In the genomic region with DNA sequence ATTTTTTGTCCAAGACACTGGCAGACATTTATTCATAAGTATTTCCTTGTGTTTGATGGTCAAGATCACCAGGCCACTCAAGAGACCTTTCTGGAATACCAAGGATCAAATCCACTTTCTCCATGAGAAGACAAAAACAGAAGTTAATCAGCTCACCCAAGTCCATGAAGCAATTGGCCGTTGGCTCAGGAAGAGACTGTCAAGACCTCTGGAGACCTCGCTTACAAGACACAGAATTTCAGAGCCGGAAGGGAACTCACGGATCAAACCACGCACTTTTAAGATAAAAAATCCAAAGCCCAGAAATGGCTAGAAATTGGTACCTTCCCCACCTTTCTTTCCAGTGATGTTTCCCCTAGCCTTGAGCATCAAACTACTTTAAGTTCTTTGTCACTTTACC, we compare ENCODE assay signal across 10 cellular contexts. TPM values are rescaled to one million over a fixed set of nuclear protein-coding genes. Genes with fewer than 3 reads are reported as not detected.
DNase-seq lines count a peak whose midpoint lies in the region; ATAC-seq, FAIRE-seq and TF ChIP-seq lines count a peak whose summit lies in the region.
"Had no signal": no experiment of that assay in that cellular context is flagged by ENCODE, and none has a peak within 500 bp of the region (broad histone marks: within the 10 kb centered on the region; RNA-seq: fewer than 3 reads in every experiment).

No MANE protein-coding gene starts in this region.

- FAIRE-seq in HTR-8/SVneo (lab: Jason Lieb, UNC) = no peak
- FAIRE-seq: HepG2 had no signal

- H3K27me3 ChIP-seq in RWPE2 (ENCODE audit: insufficient read depth, poor library complexity, severe bottlenecking) (no peaks in the 10 kb centered on the region), esophagus squamous epithelium (no peaks in the 10 kb centered on the region), testis (no peaks in the 10 kb centered on the region)

- peaks cover 5% of the 10 kb centered on the region for H3K36me3 Mint-ChIP-seq in activated T-cell treated with anti-CD3 and anti-CD28 coated beads, Interleukin-2, amount 50 U/mL, for 4 hours (ENCODE audit: insufficient read depth)

- peak overlapping the region; percentile 95 for H3K4me3 Mint-ChIP-seq in activated T-cell treated with anti-CD3 and anti-CD28 coated beads, Interleukin-2, amount 50 U/mL, for 4 hours
- H3K4me3 Mint-ChIP-seq: stimulated activated naive B cell treated with anti-CD40 and anti-IgM and Interleukin-4, amounts not matched to agents 10 μg/mL and 1 μg/mL and 100 μg/mL, for 72 hours had no signal

- 35 to 69% methylated on average over 5 of the region's 5 CpGs for WGBS in esophagus squamous epithelium, 2 donors
- WGBS in testis, 2 donors = 44% methylated on average over 5 of the region's 5 CpGs

- H3K4me1 ChIP-seq in RWPE2 (ENCODE audit: insufficient read depth, poor library complexity, severe bottlenecking) (peaks cover 16% of the 10 kb centered on the region), esophagus squamous epithelium (peaks cover 11 to 68% (median 14%) of the 10 kb centered on the region in 3 donors), testis (peaks cover 31% of the 10 kb centered on the region), mucosa of descending colon (ENCODE audit: low read depth) (peaks cover 4% of the 10 kb centered on the region)

- no peak for DNase-seq in activated T-cell treated with anti-CD3 and anti-CD28 coated beads, Interleukin-2, amount 50 U/mL, for 4 hours
- DNase-seq in activated T-cell treated with anti-CD3 and anti-CD28 coated beads, Interleukin-2, amount 50 U/mL, for 48 hours = no peak
- DNase-seq in RWPE2 (ENCODE audit: low spot score) (no peak), esophagus squamous epithelium (lab: John Stamatoyannopoulos, UW) (no peak), testis (no peak), mucosa of descending colon (no peak), HTR-8/SVneo (ENCODE audit: insufficient read length, low spot score) (no peak)
- DNase-seq in activated CD4-positive, CD25-positive, alpha-beta regulatory T cell treated with anti-CD3 and anti-CD28 coated beads, Interleukin-2, amount 50 U/mL, for 72 hours = no peak
- DNase-seq: stimulated activated naive B cell treated with anti-CD40 and anti-IgM and Interleukin-4, amounts not matched to agents 10 μg/mL and 1 μg/mL and 100 μg/mL, for 72 hours had no signal

- intact Hi-C loops in esophagus squamous epithelium (cut with DNase I) = no loop called here
- intact Hi-C loops in testis (cut with DNase I; ENCODE audit: low total_unique reads) = no loop called here
- intact Hi-C loops in mucosa of descending colon (cut with DNase I, micrococcal nuclease) = no loop called here

- H3K4me1 Mint-ChIP-seq in activated T-cell treated with anti-CD3 and anti-CD28 coated beads, Interleukin-2, amount 50 U/mL, for 4 hours (ENCODE audit: low read depth) = peaks cover 72% of the 10 kb centered on the region

- TF ChIP-seq POLR2A in esophagus squamous epithelium (IDR thresholded peaks at IDR 0.05) (no peak), testis (IDR thresholded peaks at IDR 0.05) (no peak)

- H3K4me3 ChIP-seq in RWPE2 (ENCODE audit: severe bottlenecking) (no peak overlapping the region), esophagus squamous epithelium (peak overlapping the region in 2 of 4 donors; percentile 72 to 95), testis (peak overlapping the region in 1 of 2 donors; percentile 23), mucosa of descending colon (no peak overlapping the region)

- H3K9me3 ChIP-seq in RWPE2 (ENCODE audit: severe bottlenecking) (no peaks in the 10 kb centered on the region), esophagus squamous epithelium (no peaks in the 10 kb centered on the region), testis (no peaks in the 10 kb centered on the region), mucosa of descending colon (no peaks in the 10 kb centered on the region)

- no peaks in the 10 kb centered on the region for H3K9me3 Mint-ChIP-seq in activated T-cell treated with anti-CD3 and anti-CD28 coated beads, Interleukin-2, amount 50 U/mL, for 4 hours
- H3K9me3 Mint-ChIP-seq: stimulated activated naive B cell treated with anti-CD40 and anti-IgM and Interleukin-4, amounts not matched to agents 10 μg/mL and 1 μg/mL and 100 μg/mL, for 72 hours had no signal

- TF ChIP-seq CTCF in RWPE2 (IDR thresholded peaks at IDR 0.05; ENCODE audit: poor library complexity, severe bottlenecking) = no peak
- TF ChIP-seq CTCF in esophagus squamous epithelium (IDR thresholded peaks at IDR 0.05) = no peak
- TF ChIP-seq CTCF in testis (IDR thresholded peaks at IDR 0.05) = no peak
- TF ChIP-seq CTCF in mucosa of descending colon (IDR thresholded peaks at IDR 0.05) = no peak

- H3K36me3 ChIP-seq in RWPE2 (ENCODE audit: low read depth) = peaks cover 26% of the 10 kb centered on the region
- no peaks in the 10 kb centered on the region for H3K36me3 ChIP-seq in esophagus squamous epithelium
- no peaks in the 10 kb centered on the region for H3K36me3 ChIP-seq in testis (ENCODE audit: low read depth, missing control alignments)
- no peaks in the 10 kb centered on the region for H3K36me3 ChIP-seq in mucosa of descending colon (ENCODE audit: low read depth)

- no peak for ATAC-seq in activated T-cell treated with anti-CD3 and anti-CD28 coated beads, Interleukin-2, amount 50 U/mL, for 4 hours
- ATAC-seq in RWPE2 (ENCODE audit: low read depth) (no peak), mucosa of descending colon (no peak)
- ATAC-seq: HepG2; stimulated activated naive B cell treated with anti-CD40 and anti-IgM and Interleukin-4, amounts not matched to agents 10 μg/mL and 1 μg/mL and 100 μg/mL, for 72 hours had no signal

- H3K27me3 Mint-ChIP-seq in activated T-cell treated with anti-CD3 and anti-CD28 coated beads, Interleukin-2, amount 50 U/mL, for 4 hours (ENCODE audit: low read depth) = no peaks in the 10 kb centered on the region

- H3K27ac ChIP-seq in RWPE2 (ENCODE audit: poor library complexity, severe bottlenecking) = peak overlapping the region; percentile 80
- peak overlapping the region; percentile 32 to 97 (median 62) for H3K27ac ChIP-seq in esophagus squamous epithelium
- H3K27ac ChIP-seq in testis = peak overlapping the region; percentile 39 to 83

RNA-seq across cellular contexts. Expression of a gene that starts 3.3 kb away (rescaled TPM):
- 1 to 10 TPM; 8.9 to 9.4 (median 9.0) TPM for total RNA-seq in activated T-cell treated with anti-CD3 and anti-CD28 coated beads, Interleukin-2, amount 50 U/mL, for 4 hours
- 10 to 100 TPM in 3 of 4 donors, 1 to 10 TPM in 1; 5.5 to 13.8 (median 11.5) TPM for total RNA-seq in esophagus squamous epithelium
- total RNA-seq in testis = 10 to 100 TPM; 40.4 to 49.1 TPM
- polyA plus RNA-seq in testis (ENCODE audit: insufficient read depth, low read depth, low replicate concordance) = 13.7 TPM
- 10 to 100 TPM in 1 of 3 donors, 1 to 10 TPM in 2; 2.8 to 11.2 (median 3.8) TPM for total RNA-seq in mucosa of descending colon
- polyA plus RNA-seq: HepG2 had no signal
